Comparison of ENCODE assay signal across 9 cellular contexts in genomic region chr17:15377608-15378007, GRCh38. TPM values are rescaled to one million over a fixed set of nuclear protein-coding genes. Genes with fewer than 3 reads are reported as not detected.
DNase-seq lines count a peak whose midpoint lies in the region; ATAC-seq lines count a peak whose summit lies in the region.
"Had no signal": no experiment of that assay in that cellular context is flagged by ENCODE, and none has a peak within 500 bp of the region (broad histone marks: within the 10 kb centered on the region; RNA-seq: fewer than 3 reads in every experiment).

No MANE protein-coding gene starts in this region.

- no peak overlapping the region for H2AFZ ChIP-seq in trophoblast cell (ENCODE audit: insufficient read depth, low read length, poor library complexity)

- H3K4me3 ChIP-seq in SJSA1 = peak overlapping the region; percentile 15
- no peak overlapping the region for H3K4me3 ChIP-seq in trophoblast cell (ENCODE audit: low read depth, low read length)

- H3K4me1 ChIP-seq in SJSA1 (replicated peaks) = peaks cover 27% of the 10 kb centered on the region
- peaks cover 15 to 16% of the 10 kb centered on the region in 2 experiments for H3K4me1 ChIP-seq in trophoblast cell (ENCODE audit: control insufficient read depth in 1 of 2, insufficient read depth in 2 of 2, low read length in 2 of 2)

- H3K23ac ChIP-seq in trophoblast cell (ENCODE audit: low read length) = no peak overlapping the region

- H3K18ac ChIP-seq in trophoblast cell (ENCODE audit: low read length) = peak overlapping the region; percentile 76

- peak overlapping the region; percentile 96 for H2BK120ac ChIP-seq in trophoblast cell (ENCODE audit: insufficient read depth, low read length, poor library complexity)

- peak overlapping the region; percentile 93 for H2BK12ac ChIP-seq in trophoblast cell (ENCODE audit: low read length)

- H3K79me2 ChIP-seq in trophoblast cell (ENCODE audit: control insufficient read depth, insufficient read depth, low read length, poor library complexity) = no peaks in the 10 kb centered on the region

- H3K14ac ChIP-seq in trophoblast cell (ENCODE audit: low read length) = peak overlapping the region; percentile 62

- no peak overlapping the region for H2AK5ac ChIP-seq in trophoblast cell (ENCODE audit: low read length)

- peak; percentile 96 for DNase-seq in COLO829 (ENCODE audit: low spot score)
- peak; percentile 78 to 87 for DNase-seq in SJSA1 (ENCODE audit: low read depth in 1 of 2, low spot score in 2 of 2)
- peak; percentile 87 for DNase-seq in globus pallidus (ENCODE audit: low spot score)
- peak; percentile 35 to 80 for DNase-seq in trophoblast cell
- no peak for DNase-seq in NCI-H510A treated with DMSO at 0.1 percent for 48 hours (lab: John Stamatoyannopoulos, UW)
- no peak for DNase-seq in MV-4-11 (lab: John Stamatoyannopoulos, UW)
- DNase-seq: NCI-H1694 had no signal

- H3K4ac ChIP-seq in trophoblast cell (ENCODE audit: low read depth, low read length) = no peak overlapping the region

- H3K9ac ChIP-seq in trophoblast cell (ENCODE audit: low read length) = no peak overlapping the region

- no peaks in the 10 kb centered on the region for H3K27me3 ChIP-seq in SJSA1 (replicated peaks)
- no peaks in the 10 kb centered on the region for H3K27me3 ChIP-seq in trophoblast cell (ENCODE audit: insufficient read depth, low read length)

- no peaks in the 10 kb centered on the region for H3K9me3 ChIP-seq in SJSA1 (replicated peaks)
- no peaks in the 10 kb centered on the region for H3K9me3 ChIP-seq in trophoblast cell (ENCODE audit: insufficient read depth, low read depth, low read length)

- peak overlapping the region; percentile 87 for H3K27ac ChIP-seq in SJSA1
- peak overlapping the region; percentile 93 for H3K27ac ChIP-seq in trophoblast cell (ENCODE audit: low read depth, low read length)

- no CpG with 5 or more reads among the region's 6 CpGs for WGBS in trophoblast cell (ENCODE audit: extremely low coverage, insufficient coverage, insufficient read length)

- peak overlapping the region; percentile 65 for H4K8ac ChIP-seq in trophoblast cell (ENCODE audit: low read depth, low read length)

- H3K79me1 ChIP-seq in trophoblast cell (ENCODE audit: low read length) = peaks cover 15% of the 10 kb centered on the region

- H4K91ac ChIP-seq in trophoblast cell (ENCODE audit: low read depth, low read length) = peak overlapping the region; percentile 95

- H2BK5ac ChIP-seq in trophoblast cell (ENCODE audit: low read depth, low read length, poor library complexity) = peak overlapping the region; percentile 92

- H3K36me3 ChIP-seq in SJSA1 (no peaks in the 10 kb centered on the region), trophoblast cell (ENCODE audit: control insufficient read depth in 1 of 2, insufficient read depth in 2 of 2, low read length in 2 of 2) (no peaks in the 10 kb centered on the region)

- peak overlapping the region; percentile 52 for H3K4me2 ChIP-seq in trophoblast cell (ENCODE audit: low read length)

- ATAC-seq in GM21360 (IDR thresholded peaks at IDR 0.05; ENCODE audit: unreplicated experiment) = no peak
- ATAC-seq in HG03457 (IDR thresholded peaks at IDR 0.05; ENCODE audit: unreplicated experiment) = no peak

- no peak overlapping the region for H4K12ac ChIP-seq in trophoblast cell (ENCODE audit: low read depth, low read length)

RNA-seq across cellular contexts. Expression of gene TEKT3, which starts 36.2 kb away (rescaled TPM):
- total RNA-seq in SJSA1 (2014; rRNA removed; shearing (Covaris generic)) = 1.0 TPM in 1 of 2 replicates, not detected in the other
- polyA plus RNA-seq in trophoblast cell (2013) = 0.90 and 1.5 TPM in 2 replicates

Comparison
In these comparisons a context has a peak if more than half of its experiments do, and no peak if none do; other contexts are left out.
1. DNase-seq: peak in COLO829 (single experiment), SJSA1 (2 of 2), globus pallidus (single experiment) and trophoblast cell (2 of 2); none in NCI-H510A treated with DMSO at 0.1 percent for 48 hours (single experiment) and MV-4-11 (single experiment).